ENCODE assay signal across 19 cellular contexts in the genomic region with DNA sequence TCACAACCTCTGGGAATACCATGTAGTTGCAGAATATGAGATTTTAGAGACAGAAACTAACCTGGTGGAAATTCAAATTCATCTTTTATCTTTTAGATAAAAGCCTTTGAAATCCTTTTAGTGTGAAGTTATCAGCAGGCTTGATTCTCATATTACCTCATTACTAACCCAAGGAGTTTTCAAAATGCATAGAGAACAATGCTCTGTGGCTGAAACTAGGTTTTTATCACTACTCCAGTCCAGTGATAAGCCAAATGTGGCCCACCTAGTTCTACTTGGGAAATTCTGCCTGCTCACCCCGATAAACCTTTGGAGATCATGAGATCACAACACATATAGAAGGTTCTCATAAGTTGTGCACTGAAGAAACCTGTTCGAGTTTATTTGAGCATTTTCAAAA.
DNase-seq lines count a peak whose midpoint lies in the region; ATAC-seq and TF ChIP-seq lines count a peak whose summit lies in the region.
"Had no signal": no experiment of that assay in that cellular context is flagged by ENCODE, and none has a peak within 500 bp of the region (broad histone marks: within the 10 kb centered on the region; RNA-seq: fewer than 3 reads in every experiment).

No MANE protein-coding gene starts in this region.

- no CpG with 5 or more reads among the region's 2 CpGs for WGBS in trophoblast cell (ENCODE audit: extremely low coverage, insufficient coverage, insufficient read length)
- WGBS in aorta, 2 donors = 86 to 87% methylated on average over 2 of the region's 2 CpGs

- peak overlapping the region; percentile 91 for H2BK5ac ChIP-seq in trophoblast cell (ENCODE audit: low read depth, low read length, poor library complexity)

- no peak overlapping the region for H4K91ac ChIP-seq in trophoblast cell (ENCODE audit: low read depth, low read length)

- H3K9ac ChIP-seq in HUES6 (ENCODE audit: low read length) = peak overlapping the region; percentile 25
- H3K9ac ChIP-seq in trophoblast cell (ENCODE audit: low read length) = no peak overlapping the region

- no peak overlapping the region for H2AK5ac ChIP-seq in trophoblast cell (ENCODE audit: low read length)

- no peak overlapping the region for H3K23ac ChIP-seq in trophoblast cell (ENCODE audit: low read length)

- H2BK120ac ChIP-seq in trophoblast cell (ENCODE audit: insufficient read depth, low read length, poor library complexity) = peak overlapping the region; percentile 90

- no peak overlapping the region for H2BK12ac ChIP-seq in trophoblast cell (ENCODE audit: low read length)

- no peak overlapping the region for H3K4me2 ChIP-seq in trophoblast cell (ENCODE audit: low read length)

- peaks cover 2% of the 10 kb centered on the region for H3K79me2 ChIP-seq in trophoblast cell (ENCODE audit: control insufficient read depth, insufficient read depth, low read length, poor library complexity)

- no peak overlapping the region for H3K27ac Mint-ChIP-seq in activated naive CD8-positive, alpha-beta T cell treated with anti-CD3 and anti-CD28 coated beads, Interleukin-2, amount 50 U/mL, for 24 hours
- H3K27ac Mint-ChIP-seq in activated naive CD8-positive, alpha-beta T cell treated with anti-CD3 and anti-CD28 coated beads for 36 hours = no peak overlapping the region

- H3K9me3 Mint-ChIP-seq in activated naive CD8-positive, alpha-beta T cell treated with anti-CD3 and anti-CD28 coated beads, Interleukin-2, amount 50 U/mL, for 24 hours = peaks cover 8% of the 10 kb centered on the region
- peaks cover 8% of the 10 kb centered on the region for H3K9me3 Mint-ChIP-seq in activated naive CD8-positive, alpha-beta T cell treated with anti-CD3 and anti-CD28 coated beads for 36 hours

- H3K36me3 ChIP-seq in HUES6 (ENCODE audit: control insufficient read depth, insufficient read depth, low read length) = no peaks in the 10 kb centered on the region; the same call in 1 of the 2 replicates
- peaks cover 3 to 17% of the 10 kb centered on the region in 2 experiments for H3K36me3 ChIP-seq in trophoblast cell (ENCODE audit: control insufficient read depth in 1 of 2, insufficient read depth in 2 of 2, low read length in 2 of 2)
- no peaks in the 10 kb centered on the region for H3K36me3 ChIP-seq in aorta (ENCODE audit: control insufficient read depth in 1 of 2, insufficient read depth in 2 of 2, low read length in 1 of 2)
- H3K36me3 ChIP-seq: SJSA1 had no signal

- no peaks in the 10 kb centered on the region for H3K27me3 ChIP-seq in HUES6 (ENCODE audit: control insufficient read depth, insufficient read depth, low read length)
- H3K27me3 ChIP-seq in trophoblast cell (ENCODE audit: insufficient read depth, low read length) = no peaks in the 10 kb centered on the region
- no peaks in the 10 kb centered on the region for H3K27me3 ChIP-seq in aorta (ENCODE audit: control insufficient read depth in 1 of 2, insufficient read depth in 2 of 2, low read length in 1 of 2)
- H3K27me3 ChIP-seq: SJSA1 had no signal

- no peak overlapping the region for H3K4me3 ChIP-seq in HUES6 (ENCODE audit: low read depth, low read length)
- H3K4me3 ChIP-seq in fibroblast of villous mesenchyme (ENCODE audit: low read depth, low read length) = no peak overlapping the region
- H3K4me3 ChIP-seq in trophoblast cell (ENCODE audit: low read depth, low read length) = no peak overlapping the region
- H3K4me3 ChIP-seq in aorta (ENCODE audit: low read length in 2 of 2) = no peak overlapping the region
- H3K4me3 ChIP-seq: SJSA1 had no signal

- intact Hi-C loops in aorta (cut with DNase I) = no loop called here

- no peaks in the 10 kb centered on the region; the same call in 1 of the 2 replicates for H3K4me1 ChIP-seq in HUES6 (ENCODE audit: control insufficient read depth, insufficient read depth, low read length)
- H3K4me1 ChIP-seq in trophoblast cell (ENCODE audit: control insufficient read depth in 1 of 2, insufficient read depth in 2 of 2, low read length in 2 of 2) = peaks cover 7 to 14% of the 10 kb centered on the region in 2 experiments
- no peaks in the 10 kb centered on the region for H3K4me1 ChIP-seq in aorta (ENCODE audit: control insufficient read depth in 1 of 2, insufficient read depth in 2 of 2, low read length in 2 of 2)
- H3K4me1 ChIP-seq: SJSA1 had no signal

- H3K14ac ChIP-seq in trophoblast cell (ENCODE audit: low read length) = no peak overlapping the region

- ATAC-seq in activated naive CD8-positive, alpha-beta T cell treated with anti-CD3 and anti-CD28 coated beads, Interleukin-2, amount 50 U/mL, for 24 hours = peak; percentile 24
- ATAC-seq in aorta (ENCODE audit: low FRiP score) (no peak), HG02981 (IDR thresholded peaks at IDR 0.05; ENCODE audit: unreplicated experiment) (no peak)

- no peak overlapping the region for H4K8ac ChIP-seq in trophoblast cell (ENCODE audit: low read depth, low read length)

- no peak overlapping the region for H2AFZ ChIP-seq in trophoblast cell (ENCODE audit: insufficient read depth, low read length, poor library complexity)

- no peak overlapping the region for H4K12ac ChIP-seq in trophoblast cell (ENCODE audit: low read depth, low read length)

- peaks cover 12% of the 10 kb centered on the region for H3K9me3 ChIP-seq in HUES6 (ENCODE audit: control insufficient read depth, insufficient read depth, low read depth, low read length)
- H3K9me3 ChIP-seq in trophoblast cell (ENCODE audit: insufficient read depth, low read depth, low read length) = no peaks in the 10 kb centered on the region
- H3K9me3 ChIP-seq in aorta (ENCODE audit: control insufficient read depth, low read length) = no peaks in the 10 kb centered on the region
- H3K9me3 ChIP-seq: SJSA1 had no signal

- no peaks in the 10 kb centered on the region for H3K36me3 Mint-ChIP-seq in activated naive CD8-positive, alpha-beta T cell treated with anti-CD3 and anti-CD28 coated beads, Interleukin-2, amount 50 U/mL, for 24 hours (ENCODE audit: low read depth)
- H3K36me3 Mint-ChIP-seq in activated naive CD8-positive, alpha-beta T cell treated with anti-CD3 and anti-CD28 coated beads for 36 hours = peaks cover under 1% of the 10 kb centered on the region

- no peak for DNase-seq in activated naive CD8-positive, alpha-beta T cell treated with anti-CD3 and anti-CD28 coated beads, Interleukin-2, amount 50 U/mL, for 24 hours
- DNase-seq in activated naive CD8-positive, alpha-beta T cell treated with anti-CD3 and anti-CD28 coated beads for 36 hours = no peak
- peak; percentile 19 for DNase-seq in fibroblast of villous mesenchyme (ENCODE audit: low read depth)
- no peak for DNase-seq in trophoblast cell
- DNase-seq in occipital lobe (lab: John Stamatoyannopoulos, UW) = no peak
- DNase-seq in aorta = no peak
- DNase-seq: KBM-7, MV-4-11, NCI-H1105, NCI-H1436 treated with DMSO at 0.1 percent for 48 hours, NCI-H187 treated with DMSO at 0.1 percent for 48 hours, NCI-H2227 treated with DMSO at 0.1 percent for 48 hours, NCI-H510A, NCI-H69, Right ventricle myocardium superior, RPMI8226 had no signal

- H3K27ac ChIP-seq in HUES6 (ENCODE audit: low read depth, low read length) (peak overlapping the region; percentile 56; the same call in 1 of the 2 replicates), trophoblast cell (ENCODE audit: low read depth, low read length) (peak overlapping the region; percentile 93), aorta (ENCODE audit: low read depth in 1 of 2, low read length in 2 of 2) (no peak overlapping the region)
- H3K27ac ChIP-seq: SJSA1 had no signal

- no peak overlapping the region for H3K4me3 Mint-ChIP-seq in activated naive CD8-positive, alpha-beta T cell treated with anti-CD3 and anti-CD28 coated beads, Interleukin-2, amount 50 U/mL, for 24 hours
- H3K4me3 Mint-ChIP-seq in activated naive CD8-positive, alpha-beta T cell treated with anti-CD3 and anti-CD28 coated beads for 36 hours = no peak overlapping the region

- peaks cover 21% of the 10 kb centered on the region for H3K79me1 ChIP-seq in trophoblast cell (ENCODE audit: low read length)

- no peak for TF ChIP-seq CTCF in fibroblast of villous mesenchyme (IDR thresholded peaks at IDR 0.05; ENCODE audit: insufficient read depth, low read depth, low read length)

- H3K18ac ChIP-seq in trophoblast cell (ENCODE audit: low read length) = no peak overlapping the region

- peaks cover under 1% of the 10 kb centered on the region for H3K27me3 Mint-ChIP-seq in activated naive CD8-positive, alpha-beta T cell treated with anti-CD3 and anti-CD28 coated beads, Interleukin-2, amount 50 U/mL, for 24 hours
- no peaks in the 10 kb centered on the region for H3K27me3 Mint-ChIP-seq in activated naive CD8-positive, alpha-beta T cell treated with anti-CD3 and anti-CD28 coated beads for 36 hours

- H3K4ac ChIP-seq in trophoblast cell (ENCODE audit: low read depth, low read length) = no peak overlapping the region

- H3K4me1 Mint-ChIP-seq in activated naive CD8-positive, alpha-beta T cell treated with anti-CD3 and anti-CD28 coated beads, Interleukin-2, amount 50 U/mL, for 24 hours = no peaks in the 10 kb centered on the region
- no peaks in the 10 kb centered on the region for H3K4me1 Mint-ChIP-seq in activated naive CD8-positive, alpha-beta T cell treated with anti-CD3 and anti-CD28 coated beads for 36 hours

Comparison
In these comparisons a context has a peak if more than half of its experiments do, and no peak if none do; other contexts are left out.
1. H3K27ac ChIP-seq: peak in HUES6 (single experiment) and trophoblast cell (single experiment); none in aorta (0 of 2).